ENCODE assay signal across 8 cellular contexts in genomic region chr17:51153210-51154072, GRCh38. TPM values are rescaled to one million over a fixed set of nuclear protein-coding genes. Genes with fewer than 3 reads are reported as not detected.
A peak's percentile ranks its signal among the peaks of the same experiment; 100 is the strongest.
DNase-seq lines count a peak whose midpoint lies in the region; TF ChIP-seq lines count a peak whose summit lies in the region.

Gene NME1, plus strand, starts transcription at chr17:51153559. Its CDS starts 2,096 bp downstream, at chr17:51155655.

- H2BK15ac ChIP-seq in H9 (ENCODE audit: low read depth, low read length): no peak within 1 kb of the TSS

- H3K23me2 ChIP-seq in H9 (ENCODE audit: insufficient read length, low read depth, low read length, poor library complexity, severe bottlenecking): peaks cover 4% of the 10 kb centered on the region

- no peak within 1 kb of the TSS for H3K56ac ChIP-seq in H9 (ENCODE audit: insufficient read length, low read depth, low read length)

- no peaks in the 10 kb centered on the region for H4K20me1 ChIP-seq in H9 (ENCODE audit: control insufficient read depth, insufficient read depth, insufficient read length)

- DNase-seq in GDM1 (lab: John Stamatoyannopoulos, UW) (peak; percentile 97), H9 (peak; percentile 100), M059J (ENCODE audit: low read depth) (peak; percentile 99), SHP77 (lab: John Stamatoyannopoulos, UW) (peak; percentile 99 to 100), foreskin fibroblast (peak; percentile 98 to 99), neural crest cell (ENCODE audit: low read depth, low spot score) (peak; percentile 100), stromal cell of bone marrow (ENCODE audit: low read depth) (peak; percentile 99)
- DNase-seq in activated effector memory CD4-positive, alpha-beta T cell treated with anti-CD3 and anti-CD28 coated beads, Interleukin-2, amount 50 U/mL, for 16 hours: peak; percentile 99

- H3K79me1 ChIP-seq in H9 (ENCODE audit: insufficient read depth, low read depth, low read length, poor library complexity, severe bottlenecking): no peaks in the 10 kb centered on the region

- H3K27ac Mint-ChIP-seq in H9 (no peak within 1 kb of the TSS; a peak in 1 of 7 replicates), neural crest cell (ENCODE audit: unreplicated experiment) (no peak within 1 kb of the TSS)

- H3K4ac ChIP-seq in H9 (ENCODE audit: low read depth, low read length): no peak within 1 kb of the TSS

- peak within 1 kb of the TSS; percentile 69 for H4K5ac ChIP-seq in H9 (ENCODE audit: insufficient read length, low read depth, low read length)

- H3K23ac ChIP-seq in H9 (ENCODE audit: insufficient read length, low read depth, low read length): no peak within 1 kb of the TSS

- no peak within 1 kb of the TSS for H2AK5ac ChIP-seq in H9 (ENCODE audit: insufficient read length, low read length)

- WGBS in H9 (ENCODE audit: extremely low coverage, insufficient read length, low lambda C conversion rate): no CpG with 5 or more reads among the region's 60 CpGs

- H3K4me3 Mint-ChIP-seq in H9 (no peak within 1 kb of the TSS; a peak in 1 of 5 replicates), neural crest cell (no peak within 1 kb of the TSS)

- H2BK20ac ChIP-seq in H9 (ENCODE audit: low read depth, low read length, poor library complexity, severe bottlenecking): no peak within 1 kb of the TSS

- no peaks in the 10 kb centered on the region for H3K27me3 ChIP-seq in H9 (ENCODE audit: insufficient read depth, low read length)

- no peak within 1 kb of the TSS for H3K27ac ChIP-seq in H9 (ENCODE audit: insufficient read length, low read depth, low read length)

- no peaks in the 10 kb centered on the region for H3K27me3 Mint-ChIP-seq in H9 (ENCODE audit: low read depth)
- no peaks in the 10 kb centered on the region for H3K27me3 Mint-ChIP-seq in neural crest cell (ENCODE audit: low read depth)

- no peak within 1 kb of the TSS for H2BK12ac ChIP-seq in H9 (ENCODE audit: insufficient read length, low read depth, low read length)

- peak within 1 kb of the TSS; percentile 94 for H3K4me2 ChIP-seq in H9 (ENCODE audit: insufficient read depth, insufficient read length, low read length)

- no peak within 1 kb of the TSS for H4K91ac ChIP-seq in H9 (ENCODE audit: insufficient read length, low read depth, low read length)

- peaks cover 8 to 32% (median 24%) of the 10 kb centered on the region in 3 experiments; a peak in 6 of 7 replicates for H3K36me3 Mint-ChIP-seq in H9 (ENCODE audit: insufficient read depth in 1 of 3, low read depth in 3 of 3)
- peaks cover 3% of the 10 kb centered on the region for H3K36me3 Mint-ChIP-seq in neural crest cell (ENCODE audit: low read depth)

- no peak within 1 kb of the TSS for H3T11ph ChIP-seq in H9 (ENCODE audit: low read length)

- H3K9me3 ChIP-seq in H9 (ENCODE audit: control insufficient read depth, low read depth, low read length): no peaks in the 10 kb centered on the region

- H3K18ac ChIP-seq in H9 (ENCODE audit: insufficient read length, low read depth, low read length): peak within 1 kb of the TSS; percentile 67

- peak within 1 kb of the TSS; percentile 90 for H2AFZ ChIP-seq in H9 (ENCODE audit: low read length)

- no peaks in the 10 kb centered on the region for H3K9me3 Mint-ChIP-seq in H9
- no peaks in the 10 kb centered on the region for H3K9me3 Mint-ChIP-seq in neural crest cell

- H3K14ac ChIP-seq in H9 (ENCODE audit: insufficient read depth, low read length): peak within 1 kb of the TSS; percentile 83

- H2BK120ac ChIP-seq in H9 (ENCODE audit: low read depth, low read length, poor library complexity, severe bottlenecking): no peak within 1 kb of the TSS

- H3K4me3 ChIP-seq in foreskin fibroblast (ENCODE audit: low read depth in 1 of 2, low read length in 2 of 2): peak within 1 kb of the TSS; percentile 61 to 93

- H3K79me2 ChIP-seq in H9 (ENCODE audit: insufficient read depth, low read length): peaks cover 19% of the 10 kb centered on the region

- peak within 1 kb of the TSS; percentile 91 for H3K9ac ChIP-seq in H9 (ENCODE audit: extremely low read depth, insufficient read length, low read length)

- TF ChIP-seq CTCF in H9 (conservative IDR thresholded peaks at IDR 0.05) (peak; percentile 85), foreskin fibroblast (IDR thresholded peaks at IDR 0.05; ENCODE audit: low read depth, low read length) (peak; percentile 89), neural crest cell (conservative IDR thresholded peaks at IDR 0.05) (peak; percentile 84)

- H4K8ac ChIP-seq in H9 (replicated peaks; ENCODE audit: insufficient read length, low read depth, low read length): peak within 1 kb of the TSS; percentile 15

- H3K4me1 Mint-ChIP-seq in H9: no peaks in the 10 kb centered on the region; a peak in 1 of 4 replicates
- peaks cover 5% of the 10 kb centered on the region for H3K4me1 Mint-ChIP-seq in neural crest cell

- peak within 1 kb of the TSS; percentile 1 for H2BK5ac ChIP-seq in H9 (ENCODE audit: insufficient read length, low read length)

- no peaks in the 10 kb centered on the region for H3K4me1 ChIP-seq in H9 (ENCODE audit: insufficient read depth, low read length)

RNA-seq across cellular contexts. Expression of gene NME1, which starts in this region (rescaled TPM):
- total RNA-seq in H9 (2021) (206 and 220 TPM in 2 replicates), neural crest cell (322 and 332 TPM in 2 replicates)
- 171 and 178 TPM in 2 replicates for total RNA-seq in M059J (2014; rRNA removed; shearing (Covaris generic))
